Comparison of ENCODE assay signal across 13 cellular contexts in the genomic region with DNA sequence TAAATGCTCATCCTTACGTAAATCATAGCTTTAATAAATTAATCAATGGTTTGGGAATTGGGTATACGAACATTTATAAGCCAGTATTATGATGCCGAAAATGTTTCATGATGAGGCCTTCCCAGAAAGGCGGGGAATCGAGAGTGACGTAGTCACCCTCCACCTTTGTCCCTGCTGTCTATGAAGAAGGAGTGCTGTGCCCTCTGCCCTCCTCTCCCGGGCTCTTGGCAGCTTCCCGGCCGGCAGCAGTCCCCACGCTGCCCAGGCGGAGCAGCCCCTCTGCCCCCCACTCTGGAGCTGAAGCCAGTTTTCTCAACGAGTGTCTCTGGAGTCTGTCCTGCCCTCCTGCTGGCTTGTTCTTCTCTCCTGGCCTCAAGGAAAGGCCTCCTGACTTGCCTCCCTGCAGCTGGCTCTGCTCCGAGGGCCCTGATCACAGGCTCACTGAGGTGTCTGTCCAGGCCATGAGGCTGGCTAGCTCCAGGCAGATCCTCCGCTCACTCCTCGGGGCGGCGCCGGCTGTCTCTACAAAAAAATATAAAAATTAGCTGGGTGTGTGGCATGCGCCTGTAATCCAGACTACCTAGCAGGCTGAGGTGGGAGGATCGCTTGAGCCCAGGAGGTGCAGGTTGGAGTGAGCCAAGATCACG.
DNase-seq lines count a peak whose midpoint lies in the region; ATAC-seq and TF ChIP-seq lines count a peak whose summit lies in the region.
"Had no signal": no experiment of that assay in that cellular context is flagged by ENCODE, and none has a peak within 500 bp of the region (broad histone marks: within the 10 kb centered on the region; RNA-seq: fewer than 3 reads in every experiment).

No MANE protein-coding gene starts in this region.

- H3K4me1 ChIP-seq in right atrium auricular region = peaks cover 0 to 15% of the 10 kb centered on the region in 2 donors
- peaks cover 22% of the 10 kb centered on the region for H3K4me1 ChIP-seq in left ventricle myocardium inferior
- H3K4me1 ChIP-seq in upper lobe of left lung = peaks cover 0 to 14% (median 7%) of the 10 kb centered on the region in 4 donors

- peaks cover 40% of the 10 kb centered on the region for H3K4me1 Mint-ChIP-seq in nephron progenitor cell
- peaks cover 7% of the 10 kb centered on the region for H3K4me1 Mint-ChIP-seq in T-helper 17 cell

- peak overlapping the region; percentile 45 for H3K27ac Mint-ChIP-seq in nephron progenitor cell
- H3K27ac Mint-ChIP-seq in T-helper 17 cell = no peak overlapping the region

- intact Hi-C loops in left ventricle myocardium inferior (cut with micrococcal nuclease) = no loop called here

- no peak for TF ChIP-seq EP300 in upper lobe of left lung (IDR thresholded peaks at IDR 0.05)

- DNase-seq in right atrium auricular region (ENCODE audit: low spot score) (peak; percentile 23), left ventricle myocardium inferior (no peak), cerebellum (ENCODE audit: low spot score) (peak; percentile 39), nephron progenitor cell (no peak), T-helper 17 cell (no peak), NCI-H82 treated with DMSO at 0.1 percent for 48 hours (lab: John Stamatoyannopoulos, UW; ENCODE audit: unreplicated experiment) (no peak), upper lobe of left lung (no peak)
- DNase-seq: DMS 273 treated with DMSO at 0.1 percent for 48 hours, Kasumi-1, MM.1S, NCI-H1092 treated with DMSO at 0.1 percent for 48 hours, NCI-H526 treated with DMSO at 0.1 percent for 48 hours had no signal

- no peaks in the 10 kb centered on the region for H3K9me3 Mint-ChIP-seq in nephron progenitor cell

- whole genome bisulfite sequencing in upper lobe of left lung, 2 donors = 81 to 90% methylated on average over 20 to 21 of the region's 21 CpGs

- no peak overlapping the region for H3K27ac ChIP-seq in right atrium auricular region
- no peak overlapping the region for H3K27ac ChIP-seq in left ventricle myocardium inferior (replicated peaks)
- no peak overlapping the region for H3K27ac ChIP-seq in upper lobe of left lung
- H3K27ac ChIP-seq: C4-2B had no signal

- H3K27me3 ChIP-seq in right atrium auricular region (no peaks in the 10 kb centered on the region), left ventricle myocardium inferior (ENCODE audit: low read depth) (peaks cover 5% of the 10 kb centered on the region), upper lobe of left lung (no peaks in the 10 kb centered on the region)

- H3K27me3 Mint-ChIP-seq in nephron progenitor cell (ENCODE audit: low read depth, poor library complexity) (peaks cover 14% of the 10 kb centered on the region), T-helper 17 cell (no peaks in the 10 kb centered on the region)

- no peak for TF ChIP-seq CTCF in right atrium auricular region (IDR thresholded peaks at IDR 0.05)
- no peak for TF ChIP-seq CTCF in left ventricle myocardium inferior (IDR thresholded peaks at IDR 0.05; ENCODE audit: borderline replicate concordance)
- no peak for TF ChIP-seq CTCF in nephron progenitor cell (IDR thresholded peaks at IDR 0.05)
- no peak for TF ChIP-seq CTCF in upper lobe of left lung (IDR thresholded peaks at IDR 0.05)

- H3K9me3 ChIP-seq in right atrium auricular region = no peaks in the 10 kb centered on the region
- H3K9me3 ChIP-seq in left ventricle myocardium inferior (replicated peaks) = no peaks in the 10 kb centered on the region
- H3K9me3 ChIP-seq in T-helper 17 cell (ENCODE audit: control insufficient read depth, low read length, poor library complexity, severe bottlenecking) = no peaks in the 10 kb centered on the region
- H3K9me3 ChIP-seq in upper lobe of left lung = no peaks in the 10 kb centered on the region

- ATAC-seq in T-helper 17 cell = no peak
- ATAC-seq in upper lobe of left lung (ENCODE audit: low FRiP score in 2 of 2) = no peak

- H3K36me3 Mint-ChIP-seq in nephron progenitor cell (ENCODE audit: low read depth) (no peaks in the 10 kb centered on the region), T-helper 17 cell (ENCODE audit: low read depth) (peaks cover 2% of the 10 kb centered on the region)

- no peak for TF ChIP-seq POLR2A in upper lobe of left lung (IDR thresholded peaks at IDR 0.05)

- H3K36me3 ChIP-seq in right atrium auricular region (no peaks in the 10 kb centered on the region), left ventricle myocardium inferior (no peaks in the 10 kb centered on the region), upper lobe of left lung (no peaks in the 10 kb centered on the region)

- H3K4me3 ChIP-seq in right atrium auricular region = no peak overlapping the region
- H3K4me3 ChIP-seq in left ventricle myocardium inferior = no peak overlapping the region
- H3K4me3 ChIP-seq in upper lobe of left lung = no peak overlapping the region

- H3K4me3 Mint-ChIP-seq in nephron progenitor cell (no peak overlapping the region), T-helper 17 cell (no peak overlapping the region)

Comparison
In these comparisons a context has a peak if more than half of its experiments do, and no peak if none do; other contexts are left out.
1. DNase-seq: peak in right atrium auricular region (single experiment) and cerebellum (single experiment); none in left ventricle myocardium inferior (single experiment), nephron progenitor cell (single experiment), T-helper 17 cell (0 of 3), NCI-H82 treated with DMSO at 0.1 percent for 48 hours (single experiment) and upper lobe of left lung (0 of 2).